Comparison of ENCODE assay signal across 27 cellular contexts in the genomic region with DNA sequence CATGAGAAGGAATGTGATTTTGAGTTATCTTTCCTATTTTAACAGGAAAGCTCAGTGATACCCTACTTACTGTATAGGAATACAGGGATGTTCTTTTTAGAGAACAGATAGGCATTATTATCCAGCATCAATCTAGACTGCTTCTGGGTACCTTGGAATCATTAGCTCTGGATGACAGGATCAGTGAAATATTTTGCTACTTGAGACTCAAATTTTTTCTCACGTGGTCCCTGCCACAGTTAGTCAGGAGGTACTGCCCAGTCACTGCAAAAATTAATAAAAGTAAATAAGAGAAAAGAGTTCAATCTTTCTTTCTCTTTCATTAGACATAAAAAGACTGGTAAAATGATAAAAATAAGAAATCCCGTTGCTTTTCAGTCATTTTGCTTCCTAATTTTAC. TPM values are rescaled to one million over a fixed set of nuclear protein-coding genes. Genes with fewer than 3 reads are reported as not detected.
A peak's percentile ranks its signal among the peaks of the same experiment; 100 is the strongest.
DNase-seq lines count a peak whose midpoint lies in the region; ATAC-seq, FAIRE-seq and TF ChIP-seq lines count a peak whose summit lies in the region.
"Had no signal": no experiment of that assay in that cellular context is flagged by ENCODE, and none has a peak within 500 bp of the region (broad histone marks: within the 10 kb centered on the region; RNA-seq: fewer than 3 reads in every experiment).

No MANE protein-coding gene starts in this region.

- H3K27me3 Mint-ChIP-seq in GM23338 (ENCODE audit: insufficient read depth, low read depth, poor library complexity) (peaks cover 13% of the 10 kb centered on the region), astrocyte (ENCODE audit: low read depth, unreplicated experiment) (no peaks in the 10 kb centered on the region), glutamatergic neuron (ENCODE audit: unreplicated experiment) (peaks cover 15% of the 10 kb centered on the region)
- no peaks in the 10 kb centered on the region for H3K27me3 Mint-ChIP-seq in stimulated activated memory B cell treated with anti-CD40 and anti-IgM and Interleukin-4, amounts not matched to agents 10 μg/mL and 1 μg/mL and 100 μg/mL, for 72 hours
- H3K27me3 Mint-ChIP-seq: natural killer cell treated with Interleukin-12 subunit alpha and Interleukin-12 subunit beta and Interleukin-15 and Interleukin-18, amount 100 ng/mL, for 72 hours; stimulated activated naive B cell treated with anti-CD40 and anti-IgM and Interleukin-4, amounts not matched to agents 10 μg/mL and 1 μg/mL and 100 μg/mL, for 72 hours had no signal

- H3F3A ChIP-seq in GM23338 (replicated peaks; ENCODE audit: low read depth): no peaks in the 10 kb centered on the region

- no peak overlapping the region for H3K4me3 Mint-ChIP-seq in GM23338
- no peak overlapping the region for H3K4me3 Mint-ChIP-seq in astrocyte (ENCODE audit: unreplicated experiment)
- peak overlapping the region; percentile 5 for H3K4me3 Mint-ChIP-seq in glutamatergic neuron (ENCODE audit: unreplicated experiment)
- H3K4me3 Mint-ChIP-seq in stimulated activated memory B cell treated with anti-CD40 and anti-IgM and Interleukin-4, amounts not matched to agents 10 μg/mL and 1 μg/mL and 100 μg/mL, for 72 hours: no peak overlapping the region
- H3K4me3 Mint-ChIP-seq: activated T-helper 1 cell treated with anti-CD3 and anti-CD28 coated beads, Interleukin-12 subunit alpha, Interleukin-12 subunit beta, Interleukin-2, Interleukin-4 antibody, amounts not matched to agents 30 ng/mL and 10 ng/mL and 1 ng/mL, durations not matched to agents 14 hours and 24 hours and 36 hours; CD14-positive monocyte; natural killer cell treated with Interleukin-12 subunit alpha and Interleukin-12 subunit beta and Interleukin-15 and Interleukin-18, amount 100 ng/mL, for 72 hours; stimulated activated naive B cell treated with anti-CD40 and anti-IgM and Interleukin-4, amounts not matched to agents 10 μg/mL and 1 μg/mL and 100 μg/mL, for 72 hours had no signal

- H3K4me2 ChIP-seq in GM23338 (peak overlapping the region; percentile 76; the same call in 1 of the 2 replicates), astrocyte (ENCODE audit: low read length) (no peak overlapping the region)

- no peaks in the 10 kb centered on the region for H3K36me3 ChIP-seq in GM23338 (ENCODE audit: insufficient read depth)
- no peaks in the 10 kb centered on the region for H3K36me3 ChIP-seq in astrocyte (ENCODE audit: insufficient read depth, low read length)
- H3K36me3 ChIP-seq: esophagus squamous epithelium, SJCRH30 had no signal

- TF ChIP-seq CTCF in GM23338 (conservative IDR thresholded peaks at IDR 0.05; ENCODE audit: low read depth in 2 of 2) (no peak), astrocyte (IDR thresholded peaks at IDR 0.05; ENCODE audit: insufficient read depth, low read depth, low read length) (no peak), glutamatergic neuron (IDR thresholded peaks at IDR 0.05; ENCODE audit: partially characterized antibody, unreplicated experiment) (no peak)

- H3K4me3 ChIP-seq in GM23338 (no peak overlapping the region), astrocyte (ENCODE audit: insufficient read depth, low read depth, low read length) (no peak overlapping the region)
- H3K4me3 ChIP-seq: esophagus squamous epithelium, SJCRH30 had no signal

- H2AFZ ChIP-seq in GM23338 (no peak overlapping the region), astrocyte (ENCODE audit: low read depth, low read length) (no peak overlapping the region)
- H2AFZ ChIP-seq: parathyroid adenoma had no signal

- H3K27ac ChIP-seq in GM23338 (ENCODE audit: low read depth): no peak overlapping the region
- H3K27ac ChIP-seq in astrocyte (ENCODE audit: low read depth, low read length): no peak overlapping the region
- H3K27ac ChIP-seq: esophagus squamous epithelium, parathyroid adenoma, SJCRH30 had no signal

- H3K4me1 Mint-ChIP-seq in GM23338: peaks cover 55% of the 10 kb centered on the region
- H3K4me1 Mint-ChIP-seq in astrocyte (ENCODE audit: low read depth, unreplicated experiment): peaks cover 39% of the 10 kb centered on the region
- H3K4me1 Mint-ChIP-seq in glutamatergic neuron (ENCODE audit: low read depth, unreplicated experiment): peaks cover 49% of the 10 kb centered on the region
- peaks cover 69% of the 10 kb centered on the region for H3K4me1 Mint-ChIP-seq in stimulated activated memory B cell treated with anti-CD40 and anti-IgM and Interleukin-4, amounts not matched to agents 10 μg/mL and 1 μg/mL and 100 μg/mL, for 72 hours

- DNase-seq in GM23338 (ENCODE audit: low spot score): no peak
- DNase-seq in astrocyte (ENCODE audit: low read depth): peak; percentile 51
- no peak for DNase-seq in glutamatergic neuron
- no peak for DNase-seq in stimulated activated CD4-positive, alpha-beta T cell treated with anti-CD3 and anti-CD28 coated beads, Interleukin-4, amount 100 ng/mL, for 24 hours
- DNase-seq in NCI-H82 (lab: John Stamatoyannopoulos, UW): no peak
- DNase-seq in activated effector memory CD4-positive, alpha-beta T cell treated with anti-CD3 and anti-CD28 coated beads, Interleukin-2, amount 50 U/mL, for 16 hours: no peak
- DNase-seq: activated CD4-positive, CD25-positive, alpha-beta regulatory T cell; activated naive CD4-positive, alpha-beta T cell treated with anti-CD3 and anti-CD28 coated beads, Interleukin-2, amount 50 U/mL, for 16 hours; amygdala; dermis blood vessel endothelial cell; DMS79 treated with DMSO at 0.1 percent for 48 hours; esophagus squamous epithelium; NCI-H1105; NCI-H1930; NCI-H526 treated with DMSO at 0.1 percent for 48 hours; right cardiac atrium; SJCRH30; stimulated activated CD4-positive, alpha-beta T cell treated with anti-CD3 and anti-CD28 coated beads, Interleukin-12 subunit alpha, Interleukin-12 subunit beta, amount 100 ng/mL, for 4 hours; stimulated activated CD4-positive, alpha-beta T cell treated with anti-CD3 and anti-CD28 coated beads, Interleukin-4, amount 100 ng/mL, for 1 hour; stimulated activated naive B cell treated with anti-CD40 and anti-IgM and Interleukin-4, amounts not matched to agents 10 μg/mL and 1 μg/mL and 100 μg/mL, for 72 hours had no signal

- H3K27ac Mint-ChIP-seq in GM23338 (no peak overlapping the region), astrocyte (ENCODE audit: unreplicated experiment) (peak overlapping the region; percentile 53), glutamatergic neuron (ENCODE audit: unreplicated experiment) (no peak overlapping the region)
- peak overlapping the region; percentile 88 for H3K27ac Mint-ChIP-seq in stimulated activated memory B cell treated with anti-CD40 and anti-IgM and Interleukin-4, amounts not matched to agents 10 μg/mL and 1 μg/mL and 100 μg/mL, for 72 hours
- H3K27ac Mint-ChIP-seq: activated T-helper 1 cell treated with anti-CD3 and anti-CD28 coated beads, Interleukin-12 subunit alpha, Interleukin-12 subunit beta, Interleukin-2, Interleukin-4 antibody, amounts not matched to agents 30 ng/mL and 10 ng/mL and 1 ng/mL, durations not matched to agents 14 hours and 24 hours and 36 hours; CD14-positive monocyte had no signal

- no peak overlapping the region for H3K9ac ChIP-seq in astrocyte (ENCODE audit: low read length)
- H3K9ac ChIP-seq: parathyroid adenoma had no signal

- H3K79me2 ChIP-seq in GM23338 (replicated peaks; ENCODE audit: insufficient read depth) (peaks cover 85% of the 10 kb centered on the region), astrocyte (ENCODE audit: insufficient read depth, low read length) (peaks cover 88% of the 10 kb centered on the region)
- H3K79me2 ChIP-seq: parathyroid adenoma had no signal

- no peaks in the 10 kb centered on the region for H3K9me2 ChIP-seq in GM23338 (ENCODE audit: insufficient read depth)

- H3K27me3 ChIP-seq in GM23338 (ENCODE audit: insufficient read depth) (no peaks in the 10 kb centered on the region), astrocyte (ENCODE audit: insufficient read depth, low read length) (no peaks in the 10 kb centered on the region)
- H3K27me3 ChIP-seq: esophagus squamous epithelium, SJCRH30 had no signal

- ATAC-seq in GM23338 (no peak), HG02884 (IDR thresholded peaks at IDR 0.05; ENCODE audit: unreplicated experiment) (no peak)
- no peak for ATAC-seq in stimulated activated memory B cell treated with anti-CD40 and anti-IgM and Interleukin-4, amounts not matched to agents 10 μg/mL and 1 μg/mL and 100 μg/mL, for 72 hours
- ATAC-seq: natural killer cell treated with Interleukin-12 subunit alpha and Interleukin-12 subunit beta and Interleukin-15 and Interleukin-18, amount 100 ng/mL, for 72 hours; right cardiac atrium; stimulated activated naive B cell treated with anti-CD40 and anti-IgM and Interleukin-4, amounts not matched to agents 10 μg/mL and 1 μg/mL and 100 μg/mL, for 72 hours had no signal

- no peaks in the 10 kb centered on the region for H3K9me3 ChIP-seq in astrocyte (ENCODE audit: insufficient read depth, low read depth, low read length)
- H3K9me3 ChIP-seq: esophagus squamous epithelium, SJCRH30 had no signal

- H4K20me1 ChIP-seq in GM23338 (replicated peaks; ENCODE audit: insufficient read depth) (peaks cover 5% of the 10 kb centered on the region; the same call in 1 of the 2 replicates), astrocyte (ENCODE audit: insufficient read depth, low read length) (peaks cover 48% of the 10 kb centered on the region)

- H3K36me3 Mint-ChIP-seq in GM23338 (ENCODE audit: low read depth): peaks cover 6% of the 10 kb centered on the region; the same call in 2 of the 3 replicates
- no peaks in the 10 kb centered on the region for H3K36me3 Mint-ChIP-seq in astrocyte (ENCODE audit: low read depth, unreplicated experiment)
- no peaks in the 10 kb centered on the region for H3K36me3 Mint-ChIP-seq in glutamatergic neuron (ENCODE audit: unreplicated experiment)
- no peaks in the 10 kb centered on the region for H3K36me3 Mint-ChIP-seq in stimulated activated memory B cell treated with anti-CD40 and anti-IgM and Interleukin-4, amounts not matched to agents 10 μg/mL and 1 μg/mL and 100 μg/mL, for 72 hours
- H3K36me3 Mint-ChIP-seq: natural killer cell treated with Interleukin-12 subunit alpha and Interleukin-12 subunit beta and Interleukin-15 and Interleukin-18, amount 100 ng/mL, for 72 hours had no signal

- FAIRE-seq in astrocyte (lab: Jason Lieb, UNC): peak; percentile 9
- FAIRE-seq: keratinocyte had no signal

- H3K4me1 ChIP-seq in GM23338 (ENCODE audit: insufficient read depth): peaks cover 52% of the 10 kb centered on the region
- peaks cover 8% of the 10 kb centered on the region for H3K4me1 ChIP-seq in astrocyte (ENCODE audit: insufficient read depth, low read length)
- H3K4me1 ChIP-seq: parathyroid adenoma had no signal

- H3K9me3 Mint-ChIP-seq in GM23338 (peaks cover 2% of the 10 kb centered on the region; the same call in 2 of the 3 replicates), astrocyte (ENCODE audit: unreplicated experiment) (no peaks in the 10 kb centered on the region), glutamatergic neuron (ENCODE audit: unreplicated experiment) (peaks cover 21% of the 10 kb centered on the region)
- no peaks in the 10 kb centered on the region for H3K9me3 Mint-ChIP-seq in stimulated activated memory B cell treated with anti-CD40 and anti-IgM and Interleukin-4, amounts not matched to agents 10 μg/mL and 1 μg/mL and 100 μg/mL, for 72 hours
- H3K9me3 Mint-ChIP-seq: activated T-helper 1 cell treated with anti-CD3 and anti-CD28 coated beads, Interleukin-12 subunit alpha, Interleukin-12 subunit beta, Interleukin-2, Interleukin-4 antibody, amounts not matched to agents 30 ng/mL and 10 ng/mL and 1 ng/mL, durations not matched to agents 14 hours and 24 hours and 36 hours; natural killer cell treated with Interleukin-12 subunit alpha and Interleukin-12 subunit beta and Interleukin-15 and Interleukin-18, amount 100 ng/mL, for 72 hours; stimulated activated naive B cell treated with anti-CD40 and anti-IgM and Interleukin-4, amounts not matched to agents 10 μg/mL and 1 μg/mL and 100 μg/mL, for 72 hours had no signal

RNA-seq across cellular contexts. Expression of gene ZNF827, which starts 5.5 kb away (rescaled TPM):
- total RNA-seq in GM23338 (2014; rRNA removed; shearing (Covaris generic)): 33.1 and 34.1 TPM in 2 replicates
- 19.9 and 20.3 TPM in 2 replicates for polyA plus RNA-seq in GM23338 (2016; fragmentation: Nextera tagmentation; extraction: Ambion mirVana)
- total RNA-seq in astrocyte: 35.7 and 39.7 TPM in 2 replicates
- total RNA-seq in glutamatergic neuron (ENCODE audit: unreplicated experiment): 227 TPM
- polyA plus RNA-seq: CD14-positive monocyte had no signal

Comparison
In these comparisons a context has a peak if more than half of its experiments do, and no peak if none do; other contexts are left out.
1. H3K27ac Mint-ChIP-seq: peak in astrocyte (single experiment) and stimulated activated memory B cell treated with anti-CD40 and anti-IgM and Interleukin-4, amounts not matched to agents 10 μg/mL and 1 μg/mL and 100 μg/mL, for 72 hours (single experiment); none in GM23338 (single experiment) and glutamatergic neuron (single experiment).